ENCODE assay signal across 8 cellular contexts in the genomic region with DNA sequence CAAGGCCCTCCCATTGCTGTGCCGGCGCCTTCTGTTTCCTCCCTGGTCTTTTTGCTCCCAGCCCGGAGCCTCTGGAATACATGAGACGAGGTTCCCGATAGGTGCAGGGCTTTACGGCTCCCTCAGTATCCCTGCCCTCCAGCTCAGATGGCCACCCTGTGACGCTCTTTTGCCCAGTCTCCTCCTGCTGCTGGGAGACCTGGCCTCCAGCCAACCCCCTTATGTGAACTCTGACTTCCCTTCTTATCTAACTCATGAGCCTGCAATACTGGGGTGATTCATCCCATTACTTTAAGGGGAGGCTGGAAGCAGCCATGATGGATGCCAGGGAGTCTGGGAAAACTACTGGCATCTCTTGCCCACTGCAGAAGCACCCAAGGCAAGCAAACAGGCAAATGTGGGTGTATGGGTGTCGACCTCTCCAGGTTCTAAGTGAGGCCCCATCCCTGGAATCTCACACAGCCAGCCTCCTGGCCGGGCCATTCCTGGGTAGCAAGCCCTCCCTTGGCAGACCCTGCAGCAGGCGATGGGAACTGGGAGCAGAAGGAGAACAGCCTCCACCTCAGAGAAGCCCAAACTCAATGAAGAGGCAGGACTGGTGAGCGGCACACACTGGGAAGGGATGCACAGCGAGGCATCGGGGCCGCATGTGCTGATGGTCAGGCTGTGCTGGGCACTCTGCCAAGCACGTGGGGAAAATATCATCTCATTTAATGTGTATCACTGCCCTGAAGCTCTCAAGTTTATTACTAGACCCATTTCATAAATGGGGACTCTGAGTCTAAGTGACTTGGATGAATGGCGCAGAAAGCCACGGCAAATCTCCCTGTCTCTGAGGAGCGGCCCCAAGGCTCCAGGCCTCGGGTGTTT.
DNase-seq lines count a peak whose midpoint lies in the region; ATAC-seq and TF ChIP-seq lines count a peak whose summit lies in the region.

No MANE protein-coding gene starts in this region.

- H3K4me1 ChIP-seq in SK-N-SH (ENCODE audit: control insufficient read depth in 1 of 2, insufficient read depth in 2 of 2, low read depth in 1 of 2, low read length in 1 of 2): peaks cover 24 to 86% of the 10 kb centered on the region in 2 experiments

- no peaks in the 10 kb centered on the region for H3K36me3 ChIP-seq in SK-N-SH (replicated peaks in 1 of 2; ENCODE audit: control insufficient read depth in 1 of 2, insufficient read depth in 2 of 2, low read length in 1 of 2)

- WGBS in SK-N-SH (ENCODE audit: low lambda C conversion rate): 86% methylated on average over 15 of the region's 19 CpGs

- peaks cover 11% of the 10 kb centered on the region; the same call in 1 of the 2 replicates for H3K79me2 ChIP-seq in SK-N-SH (ENCODE audit: insufficient read depth)

- TF ChIP-seq EP300 in SK-N-SH (IDR thresholded peaks at IDR 0.05; ENCODE audit: borderline replicate concordance in 1 of 2, low read depth in 1 of 2, low read length in 1 of 2): no peak

- POLR2A ChIA-PET in SK-N-SH (lab: Yijun Ruan, JAX): no interaction called here

- H4K20me1 ChIP-seq in SK-N-SH (ENCODE audit: insufficient read depth): no peaks in the 10 kb centered on the region

- no peaks in the 10 kb centered on the region for H3K9me3 ChIP-seq in SK-N-SH

- peak; percentile 84 for DNase-seq in Daoy (ENCODE audit: low read depth)
- peak; percentile 68 for DNase-seq in SK-N-SH
- peak; percentile 40 for DNase-seq in fibroblast of peridontal ligament (ENCODE audit: extremely low read depth)
- peak; percentile 71 for DNase-seq in pons (ENCODE audit: low spot score)
- no peak for DNase-seq in COR-L47 (lab: John Stamatoyannopoulos, UW)
- no peak for DNase-seq in stimulated activated CD4-positive, alpha-beta T cell treated with anti-CD3 and anti-CD28 coated beads, Interleukin-1b, Interleukin-23, amount 100 ng/mL, for 48 hours
- no peak for DNase-seq in activated naive CD4-positive, alpha-beta T cell treated with Interleukin-2 at 50 U/mL for 16 hours

- no peak for TF ChIP-seq CTCF in SK-N-SH (IDR thresholded peaks at IDR 0.05)

- CTCF ChIA-PET in SK-N-SH (lab: Yijun Ruan, JAX): interaction anchor here (1.1 to 3.6 kb wide), 7 partner anchors 9 to 106 kb away, joined by 3 to 36 read pairs (median 4); no protein-coding TSS in a partner anchor

- no peaks in the 10 kb centered on the region for H3K9me2 ChIP-seq in SK-N-SH

- H3K27me3 ChIP-seq in SK-N-SH (ENCODE audit: insufficient read depth): no peaks in the 10 kb centered on the region

- H2AFZ ChIP-seq in SK-N-SH (ENCODE audit: low read depth): no peak overlapping the region

- H3K4me3 ChIP-seq in SK-N-SH (ENCODE audit: low read depth in 2 of 2, low read length in 1 of 2): no peak overlapping the region

- no peak overlapping the region for H3K9ac ChIP-seq in SK-N-SH

- peak overlapping the region; percentile 31 to 97; a peak in 3 of 4 replicates for H3K27ac ChIP-seq in SK-N-SH (ENCODE audit: low read depth in 2 of 2, low read length in 1 of 2)

- no peak for ATAC-seq in GM21381 (IDR thresholded peaks at IDR 0.05; ENCODE audit: unreplicated experiment)

- H3K4me2 ChIP-seq in SK-N-SH: peak overlapping the region; percentile 33; the same call in 1 of the 2 replicates

- H3F3A ChIP-seq in SK-N-SH (replicated peaks; ENCODE audit: insufficient read depth): peaks cover 4% of the 10 kb centered on the region

- no peak for TF ChIP-seq RAD21 in SK-N-SH (IDR thresholded peaks at IDR 0.05; ENCODE audit: low read length)

TF ChIP-seq in SK-N-SH, 30 proteins besides CTCF, POLR2A, EP300 and RAD21 (continues in another document):
- no peak for TF ChIP-seq POLR2AphosphoS5 (IDR thresholded peaks at IDR 0.05; ENCODE audit: low read depth, low read length)
- TF ChIP-seq TCF12 (IDR thresholded peaks at IDR 0.05): 0 out of 2 replicates have a peak, but pooled peaks have one; percentile 12
- no peak for TF ChIP-seq EZH2phosphoT487 (IDR thresholded peaks at IDR 0.05; ENCODE audit: borderline replicate concordance, low read depth)
- TF ChIP-seq, protein P1, sequence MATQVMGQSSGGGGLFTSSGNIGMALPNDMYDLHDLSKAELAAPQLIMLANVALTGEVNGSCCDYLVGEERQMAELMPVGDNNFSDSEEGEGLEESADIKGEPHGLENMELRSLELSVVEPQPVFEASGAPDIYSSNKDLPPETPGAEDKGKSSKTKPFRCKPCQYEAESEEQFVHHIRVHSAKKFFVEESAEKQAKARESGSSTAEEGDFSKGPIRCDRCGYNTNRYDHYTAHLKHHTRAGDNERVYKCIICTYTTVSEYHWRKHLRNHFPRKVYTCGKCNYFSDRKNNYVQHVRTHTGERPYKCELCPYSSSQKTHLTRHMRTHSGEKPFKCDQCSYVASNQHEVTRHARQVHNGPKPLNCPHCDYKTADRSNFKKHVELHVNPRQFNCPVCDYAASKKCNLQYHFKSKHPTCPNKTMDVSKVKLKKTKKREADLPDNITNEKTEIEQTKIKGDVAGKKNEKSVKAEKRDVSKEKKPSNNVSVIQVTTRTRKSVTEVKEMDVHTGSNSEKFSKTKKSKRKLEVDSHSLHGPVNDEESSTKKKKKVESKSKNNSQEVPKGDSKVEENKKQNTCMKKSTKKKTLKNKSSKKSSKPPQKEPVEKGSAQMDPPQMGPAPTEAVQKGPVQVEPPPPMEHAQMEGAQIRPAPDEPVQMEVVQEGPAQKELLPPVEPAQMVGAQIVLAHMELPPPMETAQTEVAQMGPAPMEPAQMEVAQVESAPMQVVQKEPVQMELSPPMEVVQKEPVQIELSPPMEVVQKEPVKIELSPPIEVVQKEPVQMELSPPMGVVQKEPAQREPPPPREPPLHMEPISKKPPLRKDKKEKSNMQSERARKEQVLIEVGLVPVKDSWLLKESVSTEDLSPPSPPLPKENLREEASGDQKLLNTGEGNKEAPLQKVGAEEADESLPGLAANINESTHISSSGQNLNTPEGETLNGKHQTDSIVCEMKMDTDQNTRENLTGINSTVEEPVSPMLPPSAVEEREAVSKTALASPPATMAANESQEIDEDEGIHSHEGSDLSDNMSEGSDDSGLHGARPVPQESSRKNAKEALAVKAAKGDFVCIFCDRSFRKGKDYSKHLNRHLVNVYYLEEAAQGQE (IDR thresholded peaks at IDR 0.05; ENCODE audit: low read depth, low read length): no peak
- peak; percentile 85 for TF ChIP-seq NFIC (IDR thresholded peaks at IDR 0.05; ENCODE audit: borderline replicate concordance)
- no peak for TF ChIP-seq RXRA (IDR thresholded peaks at IDR 0.05; ENCODE audit: borderline replicate concordance, low read depth)
- no peak for TF ChIP-seq RCOR1 (IDR thresholded peaks at IDR 0.05; ENCODE audit: low read length)
- no peak for TF ChIP-seq SMC3 (IDR thresholded peaks at IDR 0.05; ENCODE audit: low read depth, low read length)
- no peak for TF ChIP-seq FOXM1 (IDR thresholded peaks at IDR 0.05; ENCODE audit: low read depth)
- TF ChIP-seq, protein P2, sequence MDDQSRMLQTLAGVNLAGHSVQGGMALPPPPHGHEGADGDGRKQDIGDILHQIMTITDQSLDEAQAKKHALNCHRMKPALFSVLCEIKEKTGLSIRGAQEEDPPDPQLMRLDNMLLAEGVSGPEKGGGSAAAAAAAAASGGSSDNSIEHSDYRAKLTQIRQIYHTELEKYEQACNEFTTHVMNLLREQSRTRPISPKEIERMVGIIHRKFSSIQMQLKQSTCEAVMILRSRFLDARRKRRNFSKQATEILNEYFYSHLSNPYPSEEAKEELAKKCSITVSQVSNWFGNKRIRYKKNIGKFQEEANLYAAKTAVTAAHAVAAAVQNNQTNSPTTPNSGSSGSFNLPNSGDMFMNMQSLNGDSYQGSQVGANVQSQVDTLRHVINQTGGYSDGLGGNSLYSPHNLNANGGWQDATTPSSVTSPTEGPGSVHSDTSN (IDR thresholded peaks at IDR 0.05): no peak
- TF ChIP-seq FOSL2 (IDR thresholded peaks at IDR 0.05; ENCODE audit: borderline replicate concordance, low read depth): peak; percentile 53; the same call in 1 of the 2 replicates
- no peak for TF ChIP-seq FOXJ3 (CRISPR knock-in tag; IDR thresholded peaks at IDR 0.05)
- TF ChIP-seq TEAD4 (IDR thresholded peaks at IDR 0.05; ENCODE audit: borderline replicate concordance, insufficient read depth): no peak
- no peak for TF ChIP-seq MEF2A (IDR thresholded peaks at IDR 0.05; ENCODE audit: borderline replicate concordance, low read depth)
- peak; percentile 76; the same call in 1 of the 2 replicates for TF ChIP-seq YY1 (IDR thresholded peaks at IDR 0.05; ENCODE audit: low read depth)
- TF ChIP-seq, protein P3, sequence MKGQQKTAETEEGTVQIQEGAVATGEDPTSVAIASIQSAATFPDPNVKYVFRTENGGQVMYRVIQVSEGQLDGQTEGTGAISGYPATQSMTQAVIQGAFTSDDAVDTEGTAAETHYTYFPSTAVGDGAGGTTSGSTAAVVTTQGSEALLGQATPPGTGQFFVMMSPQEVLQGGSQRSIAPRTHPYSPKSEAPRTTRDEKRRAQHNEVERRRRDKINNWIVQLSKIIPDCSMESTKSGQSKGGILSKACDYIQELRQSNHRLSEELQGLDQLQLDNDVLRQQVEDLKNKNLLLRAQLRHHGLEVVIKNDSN (IDR thresholded peaks at IDR 0.05; ENCODE audit: borderline replicate concordance, low read depth): no peak
- TF ChIP-seq, protein P4, sequence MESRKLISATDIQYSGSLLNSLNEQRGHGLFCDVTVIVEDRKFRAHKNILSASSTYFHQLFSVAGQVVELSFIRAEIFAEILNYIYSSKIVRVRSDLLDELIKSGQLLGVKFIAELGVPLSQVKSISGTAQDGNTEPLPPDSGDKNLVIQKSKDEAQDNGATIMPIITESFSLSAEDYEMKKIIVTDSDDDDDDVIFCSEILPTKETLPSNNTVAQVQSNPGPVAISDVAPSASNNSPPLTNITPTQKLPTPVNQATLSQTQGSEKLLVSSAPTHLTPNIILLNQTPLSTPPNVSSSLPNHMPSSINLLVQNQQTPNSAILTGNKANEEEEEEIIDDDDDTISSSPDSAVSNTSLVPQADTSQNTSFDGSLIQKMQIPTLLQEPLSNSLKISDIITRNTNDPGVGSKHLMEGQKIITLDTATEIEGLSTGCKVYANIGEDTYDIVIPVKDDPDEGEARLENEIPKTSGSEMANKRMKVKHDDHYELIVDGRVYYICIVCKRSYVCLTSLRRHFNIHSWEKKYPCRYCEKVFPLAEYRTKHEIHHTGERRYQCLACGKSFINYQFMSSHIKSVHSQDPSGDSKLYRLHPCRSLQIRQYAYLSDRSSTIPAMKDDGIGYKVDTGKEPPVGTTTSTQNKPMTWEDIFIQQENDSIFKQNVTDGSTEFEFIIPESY (IDR thresholded peaks at IDR 0.05; ENCODE audit: borderline replicate concordance, low read depth): no peak

Comparison
In these comparisons a context has a peak if more than half of its experiments do, and no peak if none do; other contexts are left out.
1. DNase-seq: peak in Daoy (single experiment), SK-N-SH (single experiment), fibroblast of peridontal ligament (single experiment) and pons (single experiment); none in COR-L47 (single experiment), stimulated activated CD4-positive, alpha-beta T cell treated with anti-CD3 and anti-CD28 coated beads, Interleukin-1b, Interleukin-23, amount 100 ng/mL, for 48 hours (single experiment) and activated naive CD4-positive, alpha-beta T cell treated with Interleukin-2 at 50 U/mL for 16 hours (single experiment).